17 cellular contexts compared by ENCODE assay signal in genomic region chr11:85137597-85137996, GRCh38.
DNase-seq lines count a peak whose midpoint lies in the region; ATAC-seq, FAIRE-seq and TF ChIP-seq lines count a peak whose summit lies in the region.
"Had no signal": no experiment of that assay in that cellular context is flagged by ENCODE, and none has a peak within 500 bp of the region (broad histone marks: within the 10 kb centered on the region; RNA-seq: fewer than 3 reads in every experiment).

No MANE protein-coding gene starts in this region.

- no peak overlapping the region for H2AFZ ChIP-seq in H1 (ENCODE audit: low read length)

- no peak for FAIRE-seq in H1 (lab: Jason Lieb, UNC)
- FAIRE-seq: H54 had no signal

- TF ChIP-seq EP300 in H1 (IDR thresholded peaks at IDR 0.05; ENCODE audit: borderline replicate concordance in 1 of 2, low read depth in 2 of 2, low read length in 2 of 2): no peak

- H4K5ac ChIP-seq in H1 (ENCODE audit: insufficient read length, low read depth, low read length): no peak overlapping the region

- no peak overlapping the region for H2BK12ac ChIP-seq in H1 (ENCODE audit: low read depth, low read length)

- H2BK120ac ChIP-seq in H1 (replicated peaks; ENCODE audit: low read depth, low read length): no peak overlapping the region

- no peak overlapping the region for H2AK5ac ChIP-seq in H1 (ENCODE audit: low read depth, low read length)

- CTCF ChIA-PET in H1 (lab: Charles Lee; ENCODE audit: partially characterized antibody): no interaction called here

- H3K14ac ChIP-seq in H1 (ENCODE audit: insufficient read length): no peak overlapping the region

- H3K79me1 ChIP-seq in H1 (ENCODE audit: low read depth, low read length): no peaks in the 10 kb centered on the region

- no peaks in the 10 kb centered on the region for H3K36me3 ChIP-seq in H1 (ENCODE audit: control insufficient read depth in 2 of 4, insufficient read depth in 4 of 4, low read length in 3 of 4)
- H3K36me3 ChIP-seq in heart left ventricle: no peaks in the 10 kb centered on the region

- H3K9ac ChIP-seq in H1 (replicated peaks in 1 of 4; ENCODE audit: extremely low read depth in 1 of 4, low read depth in 3 of 4, low read length in 3 of 4): no peak overlapping the region

- WGBS in H1 (ENCODE audit: extremely low coverage in 1 of 2, insufficient coverage in 1 of 2, insufficient read length in 1 of 2, insufficient replicate concordance in 2 of 2, low coverage in 1 of 2, low lambda C conversion rate in 2 of 2, missing lambda C conversion rate in 1 of 2), 2 experiments: 80% methylated on average over 1 of the region's 1 CpG; no CpG with 5 or more reads in 1 of the 2 experiments
- 73 to 85% (median 78%) methylated on average over 1 of the region's 1 CpG for whole genome bisulfite sequencing in heart left ventricle, 4 donors

- H4K91ac ChIP-seq in H1 (replicated peaks; ENCODE audit: insufficient read length, low read length): no peak overlapping the region

- H2BK5ac ChIP-seq in H1 (ENCODE audit: low read depth, low read length): no peak overlapping the region

- no peak overlapping the region for H3K4me2 ChIP-seq in H1 (ENCODE audit: insufficient read depth in 1 of 2, low read depth in 2 of 2, low read length in 2 of 2)

- H2BK20ac ChIP-seq in H1 (ENCODE audit: low read length): no peak overlapping the region

- DNase-seq in DMS53 treated with DMSO at 0.1 percent for 48 hours (lab: John Stamatoyannopoulos, UW; ENCODE audit: unreplicated experiment): peak; percentile 83
- DNase-seq in NCI-H774 (lab: John Stamatoyannopoulos, UW): peak; percentile 65
- DNase-seq in H1 (ENCODE audit: low read depth in 1 of 2, low spot score in 2 of 2): no peak
- DNase-seq in cardiac septum (ENCODE audit: low spot score): no peak
- DNase-seq in retina: no peak
- no peak for DNase-seq in MV-4-11 (lab: John Stamatoyannopoulos, UW)
- no peak for DNase-seq in heart left ventricle
- DNase-seq: ACHN, AML-193, Caco-2, DMS153, HFFc6, MM.1S, NCI-H187 treated with DMSO at 0.1 percent for 48 hours, NCI-H69 had no signal

- H3K79me2 ChIP-seq in H1 (ENCODE audit: control insufficient read depth in 1 of 2, insufficient read depth in 2 of 2, low read length in 2 of 2): no peaks in the 10 kb centered on the region

- H3K9me3 ChIP-seq in H1 (ENCODE audit: insufficient read depth in 2 of 2, low read depth in 1 of 2, low read length in 1 of 2): no peaks in the 10 kb centered on the region
- peaks cover 0 to 22% (median 7%) of the 10 kb centered on the region in 12 donors for H3K9me3 ChIP-seq in heart left ventricle

- H2BK15ac ChIP-seq in H1 (ENCODE audit: low read length): no peak overlapping the region

- TF ChIP-seq CTCF in 22Rv1 (IDR thresholded peaks at IDR 0.05) (no peak), H1 (IDR thresholded peaks at IDR 0.05; ENCODE audit: control extremely low read depth in 1 of 3, insufficient read depth in 1 of 3, low read depth in 1 of 3, low read length in 3 of 3) (no peak), heart left ventricle (IDR thresholded peaks at IDR 0.05) (no peak)

- TF ChIP-seq RAD21 in H1 (IDR thresholded peaks at IDR 0.05 in 1 of 2, conservative IDR thresholded peaks at IDR 0.05 in 1 of 2; ENCODE audit: low read depth in 2 of 2, low read length in 2 of 2): no peak

- no peak overlapping the region for H3K4ac ChIP-seq in H1 (replicated peaks; ENCODE audit: insufficient read length, low read depth, low read length)

- H3K18ac ChIP-seq in H1 (ENCODE audit: extremely low read depth, low read length): no peak overlapping the region

- intact Hi-C loops in cardiac septum (cut with DNase I) (no loop called here), heart left ventricle (cut with DNase I) (no loop called here)

- no peak overlapping the region for H4K8ac ChIP-seq in H1 (ENCODE audit: extremely low read depth, insufficient read depth, low read length)

- no peak for ATAC-seq in heart left ventricle

- POLR2A ChIA-PET in H1 (lab: Charles Lee; ENCODE audit: partially characterized antibody): no interaction called here

- peaks cover 0 to 4% (median under 1%) of the 10 kb centered on the region in 4 experiments; a peak in 3 of 7 replicates for H3K4me1 ChIP-seq in H1 (replicated peaks in 1 of 4; ENCODE audit: control insufficient read depth in 3 of 4, insufficient read depth in 4 of 4, low read length in 3 of 4)
- H3K4me1 ChIP-seq in heart left ventricle: peaks cover 0 to 6% (median 0%) of the 10 kb centered on the region in 12 donors
- H3K4me1 ChIP-seq: Caco-2 had no signal

- H3K4me3 ChIP-seq in H1 (ENCODE audit: extremely low read depth in 1 of 4, insufficient read depth in 2 of 4, low read depth in 3 of 4, low read length in 4 of 4) (no peak overlapping the region), heart left ventricle (no peak overlapping the region)

- TF ChIP-seq POLR2A in H1 (IDR thresholded peaks at IDR 0.05; ENCODE audit: control extremely low read depth in 1 of 2, low read depth in 2 of 2, low read length in 2 of 2) (no peak), heart left ventricle (IDR thresholded peaks at IDR 0.05) (no peak)

- no peak overlapping the region for H3K23ac ChIP-seq in H1 (ENCODE audit: insufficient read length)

- H4K20me1 ChIP-seq in H1 (replicated peaks in 1 of 2; ENCODE audit: control insufficient read depth in 1 of 2, insufficient read depth in 2 of 2, low read length in 2 of 2): no peaks in the 10 kb centered on the region

- H3K23me2 ChIP-seq in H1 (ENCODE audit: low read depth, low read length): no peaks in the 10 kb centered on the region; the same call in 1 of the 2 replicates

- peak overlapping the region; percentile 46 for H3K56ac ChIP-seq in H1 (replicated peaks; ENCODE audit: insufficient read length, low read depth, low read length)

- H3K27me3 ChIP-seq in H1 (replicated peaks in 1 of 4; ENCODE audit: control insufficient read depth in 3 of 4, extremely low read depth in 1 of 4, insufficient read depth in 3 of 4, low read length in 3 of 4): no peaks in the 10 kb centered on the region
- no peaks in the 10 kb centered on the region for H3K27me3 ChIP-seq in heart left ventricle

- H3K27ac ChIP-seq in 22Rv1 (peak overlapping the region; percentile 87), H1 (ENCODE audit: low read depth, low read length) (no peak overlapping the region), heart left ventricle (no peak overlapping the region)

TF ChIP-seq in H1, 55 proteins besides CTCF, POLR2A, EP300 and RAD21:
- TF ChIP-seq ATF2 (IDR thresholded peaks at IDR 0.05; ENCODE audit: low read length) (no peak), JUN (IDR thresholded peaks at IDR 0.05; ENCODE audit: low read depth, low read length) (no peak), RFX5 (IDR thresholded peaks at IDR 0.05; ENCODE audit: borderline replicate concordance, low read depth, low read length) (no peak), CEBPB (IDR thresholded peaks at IDR 0.05; ENCODE audit: low read depth, low read length) (no peak), FOSL1 (IDR thresholded peaks at IDR 0.05; ENCODE audit: insufficient read depth, low read depth, low read length) (no peak), CBX8 (IDR thresholded peaks at IDR 0.05; ENCODE audit: borderline replicate concordance, low read depth, low read length) (no peak)
TF ChIP-seq in H1: peak in this region for 0.

Comparison
In these comparisons a context has a peak if more than half of its experiments do, and no peak if none do; other contexts are left out.
1. DNase-seq: peak in DMS53 treated with DMSO at 0.1 percent for 48 hours (single experiment) and NCI-H774 (single experiment); none in H1 (0 of 2), cardiac septum (single experiment), retina (single experiment), MV-4-11 (single experiment) and heart left ventricle (0 of 5).